ENCODE assay signal across 28 cellular contexts in the genomic region with DNA sequence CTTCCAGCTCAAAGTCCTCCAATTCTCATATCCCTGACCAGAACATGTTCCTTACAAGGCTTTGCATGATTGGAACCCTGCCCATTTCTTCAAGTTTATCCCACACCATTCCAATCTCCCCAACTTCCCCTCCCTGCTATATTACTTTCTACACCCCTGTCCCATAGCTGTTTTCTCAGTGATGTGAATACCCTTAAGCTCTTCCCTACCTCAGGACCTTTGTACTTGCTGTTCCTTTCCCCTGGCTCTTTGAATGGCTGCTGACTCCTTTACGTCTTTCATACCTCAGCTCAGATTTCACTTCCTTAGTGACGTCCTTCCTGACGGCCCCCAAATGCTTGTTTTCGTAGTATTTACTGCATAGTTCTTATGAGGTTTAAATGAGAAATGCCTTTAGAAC.
"Had no signal": no experiment of that assay in that cellular context is flagged by ENCODE, and none has a peak within 500 bp of the region (broad histone marks: within the 10 kb centered on the region; RNA-seq: fewer than 3 reads in every experiment).

No MANE protein-coding gene starts in this region.

- H3K27me3 Mint-ChIP-seq: activated CD8-positive, alpha-beta memory T cell treated with anti-CD3 and anti-CD28 coated beads, Interleukin-2, amount 10 ng/mL, durations not matched to agents 7 days and 5 days; activated naive CD8-positive, alpha-beta T cell treated with anti-CD3 and anti-CD28 coated beads, Interleukin-2, amount 50 U/mL, for 24 hours; activated T-cell treated with anti-CD3 and anti-CD28 coated beads, Interleukin-2, amount 50 U/mL, for 24 hours had no signal

- H3K4me3 ChIP-seq: body of pancreas, K562, SJSA1 had no signal

- DNase-seq: activated CD4-positive, alpha-beta T cell treated with anti-CD3 and anti-CD28 coated beads for 48 hours; activated CD4-positive, alpha-beta T cell treated with anti-CD3 and anti-CD28 coated beads, Interleukin-2, amount 50 U/mL, for 4 hours; activated CD4-positive, CD25-positive, alpha-beta regulatory T cell treated with anti-CD3 and anti-CD28 coated beads, Interleukin-2, amount 50 U/mL, for 72 hours; activated CD8-positive, alpha-beta memory T cell treated with anti-CD3 and anti-CD28 coated beads, Interleukin-2, amount 10 ng/mL, durations not matched to agents 7 days and 5 days; activated CD8-positive, alpha-beta T cell treated with anti-CD3 and anti-CD28 coated beads, Interleukin-2, amount 10 ng/mL, durations not matched to agents 7 days and 5 days; activated effector memory CD4-positive, alpha-beta T cell treated with anti-CD3 and anti-CD28 coated beads, Interleukin-2, amount 50 U/mL, for 16 hours; activated naive CD4-positive, alpha-beta T cell treated with Interleukin-2 at 50 U/mL for 16 hours; activated naive CD8-positive, alpha-beta T cell treated with anti-CD3 and anti-CD28 coated beads, Interleukin-2, amount 50 U/mL, for 24 hours; activated T-cell treated with anti-CD3 and anti-CD28 coated beads, Interleukin-2, amount 50 U/mL, for 24 hours; amniotic stem cell; body of pancreas; central memory CD4-positive, alpha-beta T cell; Karpas-422; NCI-H146; NCI-H187 treated with DMSO at 0.1 percent for 48 hours; NCI-H2081 treated with DMSO at 0.1 percent for 48 hours; NCI-H345; NCI-H510A; NCI-H526 treated with DMSO at 0.1 percent for 48 hours; PC-3; SHP77; SW 1271 had no signal

- H3K36me3 Mint-ChIP-seq: activated CD8-positive, alpha-beta memory T cell treated with anti-CD3 and anti-CD28 coated beads, Interleukin-2, amount 10 ng/mL, durations not matched to agents 7 days and 5 days; activated naive CD4-positive, alpha-beta T cell treated with anti-CD3 and anti-CD28 coated beads, Interleukin-2, amount 50 U/mL, for 72 hours had no signal

- H3K4me1 Mint-ChIP-seq: activated CD8-positive, alpha-beta memory T cell treated with anti-CD3 and anti-CD28 coated beads, Interleukin-2, amount 10 ng/mL, durations not matched to agents 7 days and 5 days; activated naive CD8-positive, alpha-beta T cell treated with anti-CD3 and anti-CD28 coated beads, Interleukin-2, amount 50 U/mL, for 24 hours had no signal

- H3K9me3 ChIP-seq: ascending aorta, body of pancreas, SJSA1 had no signal

- H3K9me3 Mint-ChIP-seq: activated naive CD8-positive, alpha-beta T cell treated with anti-CD3 and anti-CD28 coated beads, Interleukin-2, amount 50 U/mL, for 24 hours; activated T-cell treated with anti-CD3 and anti-CD28 coated beads, Interleukin-2, amount 50 U/mL, for 24 hours; activated T-helper 1 cell treated with anti-CD3 and anti-CD28 coated beads, Interleukin-12 subunit alpha, Interleukin-12 subunit beta, Interleukin-2, Interleukin-4 antibody, amounts not matched to agents 30 ng/mL and 10 ng/mL and 1 ng/mL, durations not matched to agents 14 hours and 24 hours and 36 hours had no signal

- H3K27ac Mint-ChIP-seq: activated CD8-positive, alpha-beta memory T cell treated with anti-CD3 and anti-CD28 coated beads, Interleukin-2, amount 10 ng/mL, durations not matched to agents 7 days and 5 days; activated CD8-positive, alpha-beta T cell treated with anti-CD3 and anti-CD28 coated beads, Interleukin-2, amount 10 ng/mL, durations not matched to agents 7 days and 5 days; activated naive CD4-positive, alpha-beta T cell treated with anti-CD3 and anti-CD28 coated beads, Interleukin-2, amount 50 U/mL, for 72 hours; activated naive CD8-positive, alpha-beta T cell treated with anti-CD3 and anti-CD28 coated beads, Interleukin-2, amount 50 U/mL, for 24 hours; activated T-cell treated with anti-CD3 and anti-CD28 coated beads, Interleukin-2, amount 50 U/mL, for 24 hours; activated T-helper 1 cell treated with anti-CD3 and anti-CD28 coated beads, Interleukin-12 subunit alpha, Interleukin-12 subunit beta, Interleukin-2, Interleukin-4 antibody, amounts not matched to agents 30 ng/mL and 10 ng/mL and 1 ng/mL, durations not matched to agents 14 hours and 24 hours and 36 hours; T-helper 2 cell treated with Interferon-gamma antibody and Interleukin-4, amounts not matched to agents 5 μg/mL and 100 μg/mL, for 36 hours had no signal

- H3K27me3 ChIP-seq: ascending aorta, body of pancreas, SJSA1 had no signal

- ATAC-seq: activated CD8-positive, alpha-beta memory T cell treated with anti-CD3 and anti-CD28 coated beads, Interleukin-2, amount 10 ng/mL, durations not matched to agents 7 days and 5 days; activated CD8-positive, alpha-beta T cell treated with anti-CD3 and anti-CD28 coated beads, Interleukin-2, amount 10 ng/mL, durations not matched to agents 7 days and 5 days; activated naive CD4-positive, alpha-beta T cell treated with anti-CD3 and anti-CD28 coated beads, Interleukin-2, amount 50 U/mL, for 72 hours; activated naive CD8-positive, alpha-beta T cell treated with anti-CD3 and anti-CD28 coated beads, Interleukin-2, amount 50 U/mL, for 24 hours; body of pancreas; K562; PC-3 had no signal

- H3K4me3 Mint-ChIP-seq: activated CD8-positive, alpha-beta memory T cell treated with anti-CD3 and anti-CD28 coated beads, Interleukin-2, amount 10 ng/mL, durations not matched to agents 7 days and 5 days; activated CD8-positive, alpha-beta T cell treated with anti-CD3 and anti-CD28 coated beads, Interleukin-2, amount 10 ng/mL, durations not matched to agents 7 days and 5 days; activated naive CD8-positive, alpha-beta T cell treated with anti-CD3 and anti-CD28 coated beads, Interleukin-2, amount 50 U/mL, for 24 hours; activated T-cell treated with anti-CD3 and anti-CD28 coated beads, Interleukin-2, amount 50 U/mL, for 24 hours; activated T-helper 1 cell treated with anti-CD3 and anti-CD28 coated beads, Interleukin-12 subunit alpha, Interleukin-12 subunit beta, Interleukin-2, Interleukin-4 antibody, amounts not matched to agents 30 ng/mL and 10 ng/mL and 1 ng/mL, durations not matched to agents 14 hours and 24 hours and 36 hours; T-helper 2 cell treated with Interferon-gamma antibody and Interleukin-4, amounts not matched to agents 5 μg/mL and 100 μg/mL, for 36 hours had no signal

- H3K36me3 ChIP-seq: ascending aorta, SJSA1 had no signal

- H3K27ac ChIP-seq: ascending aorta, body of pancreas, SJSA1 had no signal
